ENCODE assay signal across 8 cellular contexts in genomic region chr1:206513312-206514111, GRCh38. TPM values are rescaled to one million over a fixed set of nuclear protein-coding genes. Genes with fewer than 3 reads are reported as not detected.
A peak's percentile ranks its signal among the peaks of the same experiment; 100 is the strongest.
DNase-seq lines count a peak whose midpoint lies in the region; ATAC-seq and TF ChIP-seq lines count a peak whose summit lies in the region.

No MANE protein-coding gene starts in this region.

- H3K27ac ChIP-seq in PC-9 (peak overlapping the region; percentile 87), sigmoid colon (peak overlapping the region in 2 of 4 donors; percentile 36 to 44)

- peak overlapping the region; percentile 79 for H3K4me2 ChIP-seq in PC-9

- intact Hi-C loops in CD14-positive monocyte (cut with micrococcal nuclease) = no loop called here
- intact Hi-C loops in PC-9 (cut with micrococcal nuclease; ENCODE audit: unreplicated experiment) = loop anchor here (1.0 to 2.0 kb wide), 3 partner anchors 9 to 31 kb away; no protein-coding TSS in a partner anchor
- intact Hi-C loops in sigmoid colon (cut with DNase I) = no loop called here

- H3K27me3 ChIP-seq in PC-9 (ENCODE audit: insufficient read depth, low read depth) = no peaks in the 10 kb centered on the region
- peaks cover 0 to under 1% (median 0%) of the 10 kb centered on the region in 3 donors for H3K27me3 ChIP-seq in sigmoid colon

- no peak for TF ChIP-seq CTCF in CD14-positive monocyte (IDR thresholded peaks at IDR 0.05)
- no peak for TF ChIP-seq CTCF in PC-9 (conservative IDR thresholded peaks at IDR 0.05)
- no peak for TF ChIP-seq CTCF in fibroblast of villous mesenchyme (IDR thresholded peaks at IDR 0.05; ENCODE audit: insufficient read depth, low read depth, low read length)
- TF ChIP-seq CTCF in sigmoid colon (IDR thresholded peaks at IDR 0.05) = no peak

- H3K4me1 ChIP-seq in PC-9 (replicated peaks; ENCODE audit: insufficient read depth) (peaks cover 64% of the 10 kb centered on the region), sigmoid colon (peaks cover 0 to 22% (median 15%) of the 10 kb centered on the region in 4 donors)

- H3K4me3 ChIP-seq in PC-9 (peak overlapping the region; percentile 42; the same call in 1 of the 2 replicates), fibroblast of villous mesenchyme (ENCODE audit: low read depth, low read length) (no peak overlapping the region), sigmoid colon (no peak overlapping the region)

- ATAC-seq in activated T-cell treated with anti-CD3 and anti-CD28 coated beads, Interleukin-2, amount 50 U/mL, for 72 hours (replicated peaks in 1 of 2) = no peak
- no peak for ATAC-seq in activated CD8-positive, alpha-beta T cell treated with anti-CD3 and anti-CD28 coated beads, Interleukin-2, amount 10 ng/mL, durations not matched to agents 7 days and 5 days

- POLR2A ChIA-PET in PC-9 (lab: Charles Lee; ENCODE audit: unreplicated experiment) = interaction anchor here (0.6 kb wide), 1 partner anchor 99 kb away, joined by 4 read pairs; the partner anchor contains the start of gene EIF2D
- POLR2A ChIA-PET in activated CD8-positive, alpha-beta T cell treated with anti-CD3 and anti-CD28 coated beads, Interleukin-2, amount 10 ng/mL, durations not matched to agents 7 days and 5 days (lab: Charles Lee) = no interaction called here

- CTCF ChIA-PET in PC-9 (lab: Charles Lee) = no interaction called here
- CTCF ChIA-PET in activated CD8-positive, alpha-beta T cell treated with anti-CD3 and anti-CD28 coated beads, Interleukin-2, amount 10 ng/mL, durations not matched to agents 7 days and 5 days (lab: Charles Lee) = no interaction called here

- no peak for TF ChIP-seq EP300 in sigmoid colon (IDR thresholded peaks at IDR 0.05)

- no peak overlapping the region; the same call in 1 of the 2 replicates for H2AFZ ChIP-seq in PC-9

- peaks cover 39% of the 10 kb centered on the region for H3F3A ChIP-seq in PC-9 (ENCODE audit: insufficient read depth, low read depth)

- H3K27ac Mint-ChIP-seq in CD14-positive monocyte (peak overlapping the region in 4 of 7 donors; percentile 50 to 96 (median 74)), immature natural killer cell (no peak overlapping the region)
- no peak overlapping the region for H3K27ac Mint-ChIP-seq in activated T-cell treated with anti-CD3 and anti-CD28 coated beads, Interleukin-2, amount 50 U/mL, for 72 hours
- H3K27ac Mint-ChIP-seq in activated CD8-positive, alpha-beta T cell treated with anti-CD3 and anti-CD28 coated beads, Interleukin-2, amount 10 ng/mL, durations not matched to agents 7 days and 5 days = no peak overlapping the region

- H3K4me1 Mint-ChIP-seq in CD14-positive monocyte (peaks cover 47% of the 10 kb centered on the region), immature natural killer cell (peaks cover 6% of the 10 kb centered on the region in 2 donors)
- H3K4me1 Mint-ChIP-seq in activated T-cell treated with anti-CD3 and anti-CD28 coated beads, Interleukin-2, amount 50 U/mL, for 72 hours (ENCODE audit: low read depth) = peaks cover 17% of the 10 kb centered on the region
- H3K4me1 Mint-ChIP-seq in activated CD8-positive, alpha-beta T cell treated with anti-CD3 and anti-CD28 coated beads, Interleukin-2, amount 10 ng/mL, durations not matched to agents 7 days and 5 days (ENCODE audit: low read depth) = peaks cover 7% of the 10 kb centered on the region

- WGBS in sigmoid colon, 2 donors = 75 to 86% methylated on average over 11 of the region's 11 CpGs

- no peaks in the 10 kb centered on the region for H3K9me2 ChIP-seq in PC-9 (ENCODE audit: insufficient read depth)

- H3K27me3 Mint-ChIP-seq in CD14-positive monocyte (ENCODE audit: low read depth in 3 of 3) (peaks cover 25 to 51% (median 38%) of the 10 kb centered on the region in 3 donors), immature natural killer cell (ENCODE audit: low read depth in 3 of 3) (peaks cover 1 to 10% (median 6%) of the 10 kb centered on the region in 3 donors)
- H3K27me3 Mint-ChIP-seq in activated T-cell treated with anti-CD3 and anti-CD28 coated beads, Interleukin-2, amount 50 U/mL, for 72 hours (ENCODE audit: low read depth) = peaks cover 23% of the 10 kb centered on the region
- H3K27me3 Mint-ChIP-seq in activated CD8-positive, alpha-beta T cell treated with anti-CD3 and anti-CD28 coated beads, Interleukin-2, amount 10 ng/mL, durations not matched to agents 7 days and 5 days (ENCODE audit: low read depth) = peaks cover 28% of the 10 kb centered on the region

- peaks cover 7 to 19% of the 10 kb centered on the region in 2 donors for H3K36me3 Mint-ChIP-seq in CD14-positive monocyte
- H3K36me3 Mint-ChIP-seq in activated T-cell treated with anti-CD3 and anti-CD28 coated beads, Interleukin-2, amount 50 U/mL, for 72 hours (ENCODE audit: insufficient read depth in 2 of 2) = no peaks in the 10 kb centered on the region
- no peaks in the 10 kb centered on the region for H3K36me3 Mint-ChIP-seq in activated CD8-positive, alpha-beta T cell treated with anti-CD3 and anti-CD28 coated beads, Interleukin-2, amount 10 ng/mL, durations not matched to agents 7 days and 5 days (ENCODE audit: low read depth)
- peaks cover 0 to 9% (median 0%) of the 10 kb centered on the region in 3 donors for H3K36me3 Mint-ChIP-seq in immature natural killer cell

- peaks cover 8% of the 10 kb centered on the region for H3K79me2 ChIP-seq in PC-9 (ENCODE audit: low read depth)

- peak overlapping the region in 1 of 2 donors; percentile 39 for H3K4me3 Mint-ChIP-seq in CD14-positive monocyte
- H3K4me3 Mint-ChIP-seq in activated T-cell treated with anti-CD3 and anti-CD28 coated beads, Interleukin-2, amount 50 U/mL, for 72 hours = no peak overlapping the region
- H3K4me3 Mint-ChIP-seq in activated CD8-positive, alpha-beta T cell treated with anti-CD3 and anti-CD28 coated beads, Interleukin-2, amount 10 ng/mL, durations not matched to agents 7 days and 5 days = no peak overlapping the region
- no peak overlapping the region for H3K4me3 Mint-ChIP-seq in immature natural killer cell

- H3K9me3 Mint-ChIP-seq in CD14-positive monocyte (peaks cover 0 to 6% (median under 1%) of the 10 kb centered on the region in 7 donors), immature natural killer cell (no peaks in the 10 kb centered on the region)
- no peaks in the 10 kb centered on the region for H3K9me3 Mint-ChIP-seq in activated T-cell treated with anti-CD3 and anti-CD28 coated beads, Interleukin-2, amount 50 U/mL, for 72 hours
- no peaks in the 10 kb centered on the region for H3K9me3 Mint-ChIP-seq in activated CD8-positive, alpha-beta T cell treated with anti-CD3 and anti-CD28 coated beads, Interleukin-2, amount 10 ng/mL, durations not matched to agents 7 days and 5 days (ENCODE audit: insufficient read depth)

- TF ChIP-seq POLR2A in sigmoid colon (IDR thresholded peaks at IDR 0.05) = no peak

- no peak for DNase-seq in CD14-positive monocyte (ENCODE audit: low spot score)
- peak; percentile 89 to 92 for DNase-seq in PC-9
- DNase-seq in fibroblast of villous mesenchyme (ENCODE audit: low read depth) = peak; percentile 87
- DNase-seq in sigmoid colon = peak; percentile 90
- no peak for DNase-seq in activated T-cell treated with anti-CD3 and anti-CD28 coated beads, Interleukin-2, amount 50 U/mL, for 72 hours
- no peak for DNase-seq in activated CD8-positive, alpha-beta T cell treated with anti-CD3 and anti-CD28 coated beads, Interleukin-2, amount 10 ng/mL, durations not matched to agents 7 days and 5 days
- DNase-seq in DMS79 (lab: John Stamatoyannopoulos, UW) = no peak
- DNase-seq in immature natural killer cell = no peak

- no TSS peak for BruUV-seq in PC-9 (replicated peaks; lab: Mats Ljungman, UMichigan)

- H4K20me1 ChIP-seq in PC-9 (ENCODE audit: insufficient read depth) = no peaks in the 10 kb centered on the region

- no peaks in the 10 kb centered on the region for H3K36me3 ChIP-seq in PC-9 (ENCODE audit: low read depth)
- H3K36me3 ChIP-seq in sigmoid colon = no peaks in the 10 kb centered on the region

- H3K9me3 ChIP-seq in PC-9 (ENCODE audit: insufficient read depth, low read depth) (no peaks in the 10 kb centered on the region), sigmoid colon (no peaks in the 10 kb centered on the region)

RNA-seq across cellular contexts. Expression of gene RASSF5, which starts 6.2 kb away (rescaled TPM):
- polyA plus RNA-seq in CD14-positive monocyte (100 to 1,000 TPM in 1 of 2 donors, 10 to 100 TPM in 1; 81.6 to 127 TPM), sigmoid colon (10 to 100 TPM in 1 of 3 donors, 1 to 10 TPM in 2; 2.5 to 25.9 (median 4.2) TPM), immature natural killer cell (100 to 1,000 TPM; 218 to 459 (median 310) TPM)
- total RNA-seq in PC-9 (2021) (12.4 and 17.6 TPM in 2 replicates), fibroblast of villous mesenchyme (0.86 and 1.6 TPM in 2 replicates), sigmoid colon (1 to 10 TPM; 3.6 to 6.9 (median 4.8) TPM)
- 100 to 1,000 TPM; 227 to 240 TPM for total RNA-seq in activated T-cell treated with anti-CD3 and anti-CD28 coated beads, Interleukin-2, amount 50 U/mL, for 72 hours
- 100 to 1,000 TPM; 192 to 195 TPM for total RNA-seq in activated CD8-positive, alpha-beta T cell treated with anti-CD3 and anti-CD28 coated beads, Interleukin-2, amount 10 ng/mL, durations not matched to agents 7 days and 5 days

RNA-seq across cellular contexts. Expression of gene IKBKE, which starts 43.2 kb away (rescaled TPM):
- polyA plus RNA-seq in CD14-positive monocyte = 10 to 100 TPM; 35.6 to 40.7 TPM
- total RNA-seq in PC-9 (2021) = 12.5 and 12.6 TPM in 2 replicates
- 23.7 and 25.8 TPM in 2 replicates for total RNA-seq in fibroblast of villous mesenchyme
- total RNA-seq in sigmoid colon = 1 to 10 TPM; 1.6 to 3.2 (median 2.7) TPM
- 10 to 100 TPM in 1 of 3 donors, 1 to 10 TPM in 2; 7.2 to 23.2 (median 9.9) TPM for polyA plus RNA-seq in sigmoid colon
- 10 to 100 TPM; 21.0 to 21.1 TPM for total RNA-seq in activated T-cell treated with anti-CD3 and anti-CD28 coated beads, Interleukin-2, amount 50 U/mL, for 72 hours
- total RNA-seq in activated CD8-positive, alpha-beta T cell treated with anti-CD3 and anti-CD28 coated beads, Interleukin-2, amount 10 ng/mL, durations not matched to agents 7 days and 5 days = 10 to 100 TPM; 68.3 to 70.1 TPM
- 10 to 100 TPM; 21.1 to 29.7 (median 28.3) TPM for polyA plus RNA-seq in immature natural killer cell

Comparison
In these comparisons a context has a peak if more than half of its experiments do, and no peak if none do; other contexts are left out.
1. DNase-seq: peak in PC-9 (2 of 2), fibroblast of villous mesenchyme (single experiment) and sigmoid colon (single experiment); none in CD14-positive monocyte (single experiment), activated T-cell treated with anti-CD3 and anti-CD28 coated beads, Interleukin-2, amount 50 U/mL, for 72 hours (0 of 2), activated CD8-positive, alpha-beta T cell treated with anti-CD3 and anti-CD28 coated beads, Interleukin-2, amount 10 ng/mL, durations not matched to agents 7 days and 5 days (single experiment), DMS79 (single experiment) and immature natural killer cell (0 of 3).
2. H3K27ac Mint-ChIP-seq: peak in CD14-positive monocyte (4 of 7); none in activated T-cell treated with anti-CD3 and anti-CD28 coated beads, Interleukin-2, amount 50 U/mL, for 72 hours (single experiment), activated CD8-positive, alpha-beta T cell treated with anti-CD3 and anti-CD28 coated beads, Interleukin-2, amount 10 ng/mL, durations not matched to agents 7 days and 5 days (single experiment) and immature natural killer cell (0 of 6).
3. RNA of gene RASSF5, which starts 6.2 kb away (total RNA-seq): 227 to 240 TPM in activated T-cell treated with anti-CD3 and anti-CD28 coated beads, Interleukin-2, amount 50 U/mL, for 72 hours and 192 to 195 TPM in activated CD8-positive, alpha-beta T cell treated with anti-CD3 and anti-CD28 coated beads, Interleukin-2, amount 10 ng/mL, durations not matched to agents 7 days and 5 days; 12.4 to 17.6 TPM in PC-9, 3.6 to 6.9 TPM in sigmoid colon and 0.86 to 1.6 TPM in fibroblast of villous mesenchyme; every median in the first group is over 10 times any median in the second.